1 cellular context compared by ENCODE assay signal in genomic region chr6:4351857-4352669, GRCh38.
TF ChIP-seq lines count a peak whose summit lies in the region.

No MANE protein-coding gene starts in this region.

TF ChIP-seq in SK-N-SH, 30 proteins besides CTCF, POLR2A, EP300 and RAD21 (continued from another document):
- TF ChIP-seq YY1 (IDR thresholded peaks at IDR 0.05; ENCODE audit: low read depth), result peak; percentile 80; the same call in 1 of the 2 replicates
- peak; percentile 65 for TF ChIP-seq PBX3 (IDR thresholded peaks at IDR 0.05)
- TF ChIP-seq FOSL2 (IDR thresholded peaks at IDR 0.05; ENCODE audit: borderline replicate concordance, low read depth), result peak; percentile 88
- TF ChIP-seq FOXJ3 (CRISPR knock-in tag; IDR thresholded peaks at IDR 0.05), result no peak
- TF ChIP-seq SMC3 (IDR thresholded peaks at IDR 0.05; ENCODE audit: low read depth, low read length), result no peak
- peak; percentile 58; the same call in 1 of the 2 replicates for TF ChIP-seq ZBTB33 (IDR thresholded peaks at IDR 0.05; ENCODE audit: borderline replicate concordance, low read depth)
